1 cellular context compared by ENCODE assay signal in the genomic region with DNA sequence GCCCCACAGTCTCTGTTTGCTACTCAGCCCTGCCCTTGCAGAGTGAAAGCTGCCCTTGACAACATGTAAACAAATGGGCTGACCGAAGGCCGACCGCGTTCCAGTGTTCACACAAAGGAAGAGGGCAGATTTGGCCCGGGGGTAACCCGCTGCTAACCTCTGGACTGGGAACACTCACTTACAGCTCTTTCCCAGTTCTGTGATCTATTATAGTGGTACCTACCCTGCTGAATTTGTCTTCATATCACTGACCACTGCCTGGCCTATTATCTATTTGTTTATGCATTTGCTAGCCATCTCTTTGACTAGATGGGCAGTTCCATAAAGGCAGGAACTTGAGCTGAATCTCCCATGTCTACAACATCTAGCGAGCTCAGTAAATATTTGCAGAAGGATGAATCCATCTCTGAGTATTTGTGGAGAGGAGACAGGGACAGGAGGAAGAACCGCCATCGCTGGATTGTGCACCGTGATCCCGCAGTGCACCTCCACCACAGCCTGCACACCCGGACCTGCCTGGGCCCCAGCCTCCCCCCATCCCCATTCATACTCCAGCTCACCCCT.
TF ChIP-seq lines count a peak whose summit lies in the region.

No MANE protein-coding gene starts in this region.

TF ChIP-seq in HepG2, 621 proteins besides CTCF, POLR2A, EP300 and RAD21 (continued from another document and continues in another):
- TF ChIP-seq, protein P1, sequence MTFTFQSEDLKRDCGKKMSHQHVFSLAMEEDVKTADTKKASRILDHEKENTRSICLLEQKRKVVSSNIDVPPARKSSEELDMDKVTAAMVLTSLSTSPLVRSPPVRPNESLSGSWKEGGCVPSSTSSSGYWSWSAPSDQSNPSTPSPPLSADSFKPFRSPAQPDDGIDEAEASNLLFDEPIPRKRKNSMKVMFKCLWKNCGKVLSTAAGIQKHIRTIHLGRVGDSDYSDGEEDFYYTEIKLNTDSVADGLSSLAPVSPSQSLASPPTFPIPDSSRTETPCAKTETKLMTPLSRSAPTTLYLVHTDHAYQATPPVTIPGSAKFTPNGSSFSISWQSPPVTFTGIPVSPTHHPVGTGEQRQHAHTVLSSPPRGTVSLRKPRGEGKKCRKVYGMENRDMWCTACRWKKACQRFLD (CRISPR knock-in tag; IDR thresholded peaks at IDR 0.05; ENCODE audit: borderline replicate concordance), result no peak
- TF ChIP-seq FOXA1 (IDR thresholded peaks at IDR 0.05) (no peak), FOXA1 (CRISPR knock-in tag; IDR thresholded peaks at IDR 0.05) (peak; percentile 71), ZNF761 (CRISPR knock-in tag; conservative IDR thresholded peaks at IDR 0.05) (no peak), KLF11 (CRISPR knock-in tag; IDR thresholded peaks at IDR 0.05) (no peak), ZNF639 (CRISPR knock-in tag; conservative IDR thresholded peaks at IDR 0.05) (no peak), RBM39 (IDR thresholded peaks at IDR 0.05; ENCODE audit: low read depth, low read length, poor library complexity, severe bottlenecking) (no peak), ZSCAN22 (CRISPR knock-in tag; IDR thresholded peaks at IDR 0.05) (no peak; the same call in 1 of the 2 replicates), NPAS2 (CRISPR knock-in tag; IDR thresholded peaks at IDR 0.05; ENCODE audit: borderline replicate concordance) (no peak), ZBTB4 (CRISPR knock-in tag; IDR thresholded peaks at IDR 0.05; ENCODE audit: borderline replicate concordance) (no peak), ARNTL (CRISPR knock-in tag; IDR thresholded peaks at IDR 0.05) (no peak), MNT (IDR thresholded peaks at IDR 0.05) (no peak), HNF4G (IDR thresholded peaks at IDR 0.05; ENCODE audit: borderline replicate concordance, low read depth, low read length) (peak; percentile 73; the same call in 1 of the 2 replicates), HNF4G (CRISPR knock-in tag; IDR thresholded peaks at IDR 0.05; ENCODE audit: borderline replicate concordance, low read depth) (no peak; the same call in 1 of the 2 replicates), DMTF1 (CRISPR knock-in tag; IDR thresholded peaks at IDR 0.05) (no peak), ZFY (CRISPR knock-in tag; IDR thresholded peaks at IDR 0.05) (peak; percentile 63; the same call in 1 of the 2 replicates), ZNF12 (CRISPR knock-in tag; IDR thresholded peaks at IDR 0.05) (no peak), TFAP4 (IDR thresholded peaks at IDR 0.05; ENCODE audit: borderline replicate concordance, low read depth) (no peak), RNF2 (conservative IDR thresholded peaks at IDR 0.05; ENCODE audit: low read depth) (no peak), ZNF816 (CRISPR knock-in tag; IDR thresholded peaks at IDR 0.05; ENCODE audit: borderline replicate concordance) (no peak), GTF3A (CRISPR knock-in tag; conservative IDR thresholded peaks at IDR 0.05) (no peak), MIXL1 (CRISPR knock-in tag; IDR thresholded peaks at IDR 0.05) (no peak), ZNF235 (CRISPR knock-in tag; IDR thresholded peaks at IDR 0.05; ENCODE audit: borderline replicate concordance) (no peak), SMAD3 (CRISPR knock-in tag; IDR thresholded peaks at IDR 0.05) (no peak), BRD4 (CRISPR knock-in tag; IDR thresholded peaks at IDR 0.05) (no peak; the same call in 1 of the 2 replicates), PHF5A (CRISPR knock-in tag; IDR thresholded peaks at IDR 0.05; ENCODE audit: low read depth, unreplicated experiment) (no peak), SOX5 (CRISPR knock-in tag; IDR thresholded peaks at IDR 0.05; ENCODE audit: borderline replicate concordance) (no peak), ZNF781 (CRISPR knock-in tag; IDR thresholded peaks at IDR 0.05; ENCODE audit: borderline replicate concordance, not compliant biosample characterization) (no peak), GABPA (IDR thresholded peaks at IDR 0.05; ENCODE audit: low read depth, low read length) (no peak), GABPA (CRISPR knock-in tag; IDR thresholded peaks at IDR 0.05; ENCODE audit: low read depth) (peak; percentile 30; the same call in 1 of the 2 replicates), ZNF850 (CRISPR knock-in tag; conservative IDR thresholded peaks at IDR 0.05) (no peak), ZNF354B (CRISPR knock-in tag; IDR thresholded peaks at IDR 0.05) (no peak)
- TF ChIP-seq, protein P2, sequence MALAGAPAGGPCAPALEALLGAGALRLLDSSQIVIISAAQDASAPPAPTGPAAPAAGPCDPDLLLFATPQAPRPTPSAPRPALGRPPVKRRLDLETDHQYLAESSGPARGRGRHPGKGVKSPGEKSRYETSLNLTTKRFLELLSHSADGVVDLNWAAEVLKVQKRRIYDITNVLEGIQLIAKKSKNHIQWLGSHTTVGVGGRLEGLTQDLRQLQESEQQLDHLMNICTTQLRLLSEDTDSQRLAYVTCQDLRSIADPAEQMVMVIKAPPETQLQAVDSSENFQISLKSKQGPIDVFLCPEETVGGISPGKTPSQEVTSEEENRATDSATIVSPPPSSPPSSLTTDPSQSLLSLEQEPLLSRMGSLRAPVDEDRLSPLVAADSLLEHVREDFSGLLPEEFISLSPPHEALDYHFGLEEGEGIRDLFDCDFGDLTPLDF (CRISPR knock-in tag; IDR thresholded peaks at IDR 0.05), result no peak
- TF ChIP-seq, protein P3, sequence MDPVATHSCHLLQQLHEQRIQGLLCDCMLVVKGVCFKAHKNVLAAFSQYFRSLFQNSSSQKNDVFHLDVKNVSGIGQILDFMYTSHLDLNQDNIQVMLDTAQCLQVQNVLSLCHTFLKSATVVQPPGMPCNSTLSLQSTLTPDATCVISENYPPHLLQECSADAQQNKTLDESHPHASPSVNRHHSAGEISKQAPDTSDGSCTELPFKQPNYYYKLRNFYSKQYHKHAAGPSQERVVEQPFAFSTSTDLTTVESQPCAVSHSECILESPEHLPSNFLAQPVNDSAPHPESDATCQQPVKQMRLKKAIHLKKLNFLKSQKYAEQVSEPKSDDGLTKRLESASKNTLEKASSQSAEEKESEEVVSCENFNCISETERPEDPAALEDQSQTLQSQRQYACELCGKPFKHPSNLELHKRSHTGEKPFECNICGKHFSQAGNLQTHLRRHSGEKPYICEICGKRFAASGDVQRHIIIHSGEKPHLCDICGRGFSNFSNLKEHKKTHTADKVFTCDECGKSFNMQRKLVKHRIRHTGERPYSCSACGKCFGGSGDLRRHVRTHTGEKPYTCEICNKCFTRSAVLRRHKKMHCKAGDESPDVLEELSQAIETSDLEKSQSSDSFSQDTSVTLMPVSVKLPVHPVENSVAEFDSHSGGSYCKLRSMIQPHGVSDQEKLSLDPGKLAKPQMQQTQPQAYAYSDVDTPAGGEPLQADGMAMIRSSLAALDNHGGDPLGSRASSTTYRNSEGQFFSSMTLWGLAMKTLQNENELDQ (CRISPR knock-in tag; IDR thresholded peaks at IDR 0.05; ENCODE audit: borderline replicate concordance), result no peak
- TF ChIP-seq, protein P4, sequence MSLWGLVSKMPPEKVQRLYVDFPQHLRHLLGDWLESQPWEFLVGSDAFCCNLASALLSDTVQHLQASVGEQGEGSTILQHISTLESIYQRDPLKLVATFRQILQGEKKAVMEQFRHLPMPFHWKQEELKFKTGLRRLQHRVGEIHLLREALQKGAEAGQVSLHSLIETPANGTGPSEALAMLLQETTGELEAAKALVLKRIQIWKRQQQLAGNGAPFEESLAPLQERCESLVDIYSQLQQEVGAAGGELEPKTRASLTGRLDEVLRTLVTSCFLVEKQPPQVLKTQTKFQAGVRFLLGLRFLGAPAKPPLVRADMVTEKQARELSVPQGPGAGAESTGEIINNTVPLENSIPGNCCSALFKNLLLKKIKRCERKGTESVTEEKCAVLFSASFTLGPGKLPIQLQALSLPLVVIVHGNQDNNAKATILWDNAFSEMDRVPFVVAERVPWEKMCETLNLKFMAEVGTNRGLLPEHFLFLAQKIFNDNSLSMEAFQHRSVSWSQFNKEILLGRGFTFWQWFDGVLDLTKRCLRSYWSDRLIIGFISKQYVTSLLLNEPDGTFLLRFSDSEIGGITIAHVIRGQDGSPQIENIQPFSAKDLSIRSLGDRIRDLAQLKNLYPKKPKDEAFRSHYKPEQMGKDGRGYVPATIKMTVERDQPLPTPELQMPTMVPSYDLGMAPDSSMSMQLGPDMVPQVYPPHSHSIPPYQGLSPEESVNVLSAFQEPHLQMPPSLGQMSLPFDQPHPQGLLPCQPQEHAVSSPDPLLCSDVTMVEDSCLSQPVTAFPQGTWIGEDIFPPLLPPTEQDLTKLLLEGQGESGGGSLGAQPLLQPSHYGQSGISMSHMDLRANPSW (CRISPR knock-in tag; IDR thresholded peaks at IDR 0.05; ENCODE audit: borderline replicate concordance), result no peak
- TF ChIP-seq, protein P5, sequence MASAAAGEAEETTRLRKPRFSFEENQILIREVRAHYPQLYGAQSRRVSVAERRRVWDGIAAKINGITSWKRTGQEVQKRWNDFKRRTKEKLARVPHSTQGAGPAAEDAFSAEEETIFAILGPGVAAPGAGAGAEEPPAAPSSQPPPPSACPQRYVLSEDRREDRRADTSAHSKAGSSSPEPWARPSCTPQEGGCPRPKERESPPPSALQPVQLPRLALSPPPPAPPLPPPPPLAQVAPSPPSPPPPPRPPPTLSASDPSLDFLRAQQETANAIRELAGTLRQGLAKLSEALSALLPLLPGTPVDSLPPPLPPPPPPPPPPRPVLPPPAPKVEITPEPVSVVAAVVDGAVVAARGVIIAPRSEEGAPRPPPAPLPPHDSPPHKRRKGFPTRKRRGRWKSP (CRISPR knock-in tag; IDR thresholded peaks at IDR 0.05), result peak; percentile 65; the same call in 1 of the 2 replicates
- TF ChIP-seq, protein P6, sequence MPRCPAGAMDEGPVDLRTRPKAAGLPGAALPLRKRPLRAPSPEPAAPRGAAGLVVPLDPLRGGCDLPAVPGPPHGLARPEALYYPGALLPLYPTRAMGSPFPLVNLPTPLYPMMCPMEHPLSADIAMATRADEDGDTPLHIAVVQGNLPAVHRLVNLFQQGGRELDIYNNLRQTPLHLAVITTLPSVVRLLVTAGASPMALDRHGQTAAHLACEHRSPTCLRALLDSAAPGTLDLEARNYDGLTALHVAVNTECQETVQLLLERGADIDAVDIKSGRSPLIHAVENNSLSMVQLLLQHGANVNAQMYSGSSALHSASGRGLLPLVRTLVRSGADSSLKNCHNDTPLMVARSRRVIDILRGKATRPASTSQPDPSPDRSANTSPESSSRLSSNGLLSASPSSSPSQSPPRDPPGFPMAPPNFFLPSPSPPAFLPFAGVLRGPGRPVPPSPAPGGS (CRISPR knock-in tag; IDR thresholded peaks at IDR 0.05), result no peak
